Comparison of ENCODE assay signal across 20 cellular contexts in the genomic region with DNA sequence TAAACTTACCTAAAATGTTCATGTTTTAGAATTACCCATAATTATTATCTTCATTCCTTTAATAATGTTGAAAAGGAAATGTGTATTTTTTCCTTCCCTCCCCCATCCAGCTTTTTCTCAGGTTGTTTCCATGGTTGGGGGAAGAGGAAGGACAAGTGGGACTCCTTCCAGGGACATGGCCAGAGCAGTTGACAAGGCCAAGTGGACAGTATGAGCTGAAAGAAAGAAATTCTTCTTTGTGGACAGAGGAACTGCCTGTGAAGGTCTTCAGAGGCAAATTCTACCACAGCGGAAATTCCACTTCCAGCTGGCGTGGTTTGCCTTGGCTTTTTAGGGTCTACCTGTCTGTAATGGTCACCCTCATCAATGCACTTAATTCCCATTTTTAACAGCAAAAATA. TPM values are rescaled to one million over a fixed set of nuclear protein-coding genes. Genes with fewer than 3 reads are reported as not detected.
A peak's percentile ranks its signal among the peaks of the same experiment; 100 is the strongest.
DNase-seq lines count a peak whose midpoint lies in the region; ATAC-seq, FAIRE-seq and TF ChIP-seq lines count a peak whose summit lies in the region.
"Had no signal": no experiment of that assay in that cellular context is flagged by ENCODE, and none has a peak within 500 bp of the region (broad histone marks: within the 10 kb centered on the region; RNA-seq: fewer than 3 reads in every experiment).

No MANE protein-coding gene starts in this region.

- H3F3A ChIP-seq in GM23338 (replicated peaks; ENCODE audit: low read depth): no peaks in the 10 kb centered on the region

- TF ChIP-seq CTCF in GM23338 (conservative IDR thresholded peaks at IDR 0.05; ENCODE audit: low read depth in 2 of 2): no peak
- no peak for TF ChIP-seq CTCF in astrocyte (IDR thresholded peaks at IDR 0.05; ENCODE audit: insufficient read depth, low read depth, low read length)
- TF ChIP-seq CTCF in sigmoid colon (IDR thresholded peaks at IDR 0.05): no peak

- H3K4me1 Mint-ChIP-seq in GM23338 (peaks cover 11% of the 10 kb centered on the region), astrocyte (ENCODE audit: low read depth, unreplicated experiment) (peaks cover 22% of the 10 kb centered on the region)
- H3K4me1 Mint-ChIP-seq: CD14-positive monocyte; CD8-positive, alpha-beta memory T cell had no signal

- peaks cover 1% of the 10 kb centered on the region for H3K27me3 Mint-ChIP-seq in GM23338 (ENCODE audit: insufficient read depth, low read depth, poor library complexity)
- no peaks in the 10 kb centered on the region for H3K27me3 Mint-ChIP-seq in astrocyte (ENCODE audit: low read depth, unreplicated experiment)

- H3K4me3 Mint-ChIP-seq in GM23338 (no peak overlapping the region), astrocyte (ENCODE audit: unreplicated experiment) (no peak overlapping the region)
- H3K4me3 Mint-ChIP-seq: CD14-positive monocyte; CD4-positive, alpha-beta T cell; CD8-positive, alpha-beta memory T cell had no signal

- H3K36me3 ChIP-seq in GM23338 (ENCODE audit: insufficient read depth) (no peaks in the 10 kb centered on the region), astrocyte (ENCODE audit: insufficient read depth, low read length) (no peaks in the 10 kb centered on the region), sigmoid colon (no peaks in the 10 kb centered on the region)
- H3K36me3 ChIP-seq: BE2C had no signal

- H3K9me3 Mint-ChIP-seq in GM23338 (no peaks in the 10 kb centered on the region; the same call in 2 of the 3 replicates), astrocyte (ENCODE audit: unreplicated experiment) (no peaks in the 10 kb centered on the region)
- H3K9me3 Mint-ChIP-seq: CD4-positive, alpha-beta T cell had no signal

- H3K4me3 ChIP-seq in GM23338 (no peak overlapping the region), astrocyte (ENCODE audit: insufficient read depth, low read depth, low read length) (no peak overlapping the region), sigmoid colon (no peak overlapping the region)
- H3K4me3 ChIP-seq: BLaER1 treated with 17β-estradiol and CSF1 and Interleukin-3, amounts not matched to agents 10 nM and 100 nM had no signal

- TF ChIP-seq POLR2A in sigmoid colon (IDR thresholded peaks at IDR 0.05): no peak

- intact Hi-C loops in sigmoid colon (cut with DNase I): no loop called here

- H3K27ac ChIP-seq in GM23338 (ENCODE audit: low read depth) (no peak overlapping the region), astrocyte (ENCODE audit: low read depth, low read length) (no peak overlapping the region), sigmoid colon (no peak overlapping the region)
- H3K27ac ChIP-seq: BLaER1 treated with 17β-estradiol and CSF1 and Interleukin-3, amounts not matched to agents 10 nM and 100 nM had no signal

- H3K9me3 ChIP-seq in astrocyte (ENCODE audit: insufficient read depth, low read depth, low read length) (no peaks in the 10 kb centered on the region), sigmoid colon (no peaks in the 10 kb centered on the region)
- H3K9me3 ChIP-seq: BE2C had no signal

- WGBS in sigmoid colon, 2 donors: 94 to 95% methylated on average over 2 of the region's 2 CpGs

- H3K79me2 ChIP-seq in GM23338 (replicated peaks; ENCODE audit: insufficient read depth) (no peaks in the 10 kb centered on the region), astrocyte (ENCODE audit: insufficient read depth, low read length) (no peaks in the 10 kb centered on the region)

- peak; percentile 51 for DNase-seq in Ammon's horn (ENCODE audit: low spot score)
- no peak for DNase-seq in GM23338 (ENCODE audit: low spot score)
- DNase-seq in astrocyte (ENCODE audit: low read depth): no peak
- peak; percentile 20 for DNase-seq in sigmoid colon
- DNase-seq in AG20443 (ENCODE audit: low spot score): no peak
- DNase-seq in RKO (ENCODE audit: low spot score): no peak
- DNase-seq: BE2C; CD4-positive, alpha-beta T cell; CD8-positive, alpha-beta memory T cell; DMS53; DMS79 treated with DMSO at 0.1 percent for 48 hours; GF-D8; H7; HCEC 1CT had no signal

- no peaks in the 10 kb centered on the region for H3K36me3 Mint-ChIP-seq in GM23338 (ENCODE audit: low read depth)
- peaks cover 3% of the 10 kb centered on the region for H3K36me3 Mint-ChIP-seq in astrocyte (ENCODE audit: low read depth, unreplicated experiment)
- H3K36me3 Mint-ChIP-seq: CD8-positive, alpha-beta memory T cell had no signal

- H3K4me1 ChIP-seq in GM23338 (ENCODE audit: insufficient read depth) (0 out of 2 replicates have a peak, but pooled peaks cover 3% of the 10 kb centered on the region), astrocyte (ENCODE audit: insufficient read depth, low read length) (peaks cover under 1% of the 10 kb centered on the region), sigmoid colon (peaks cover 0 to 2% (median under 1%) of the 10 kb centered on the region in 4 donors)
- H3K4me1 ChIP-seq: BE2C had no signal

- H3K27ac Mint-ChIP-seq in GM23338: no peak overlapping the region
- H3K27ac Mint-ChIP-seq in astrocyte (ENCODE audit: unreplicated experiment): peak overlapping the region; percentile 20
- H3K27ac Mint-ChIP-seq: CD4-positive, alpha-beta T cell; CD8-positive, alpha-beta memory T cell had no signal

- H2AFZ ChIP-seq in GM23338: peak overlapping the region; percentile 2; the same call in 1 of the 2 replicates
- no peak overlapping the region for H2AFZ ChIP-seq in astrocyte (ENCODE audit: low read depth, low read length)

- FAIRE-seq in astrocyte (lab: Jason Lieb, UNC): no peak
- FAIRE-seq: D721Med, GM12891, GM18507, H1 had no signal

- ATAC-seq in GM23338: no peak

- H3K9ac ChIP-seq in astrocyte (ENCODE audit: low read length): no peak overlapping the region
- H3K9ac ChIP-seq: BLaER1 treated with 17β-estradiol and CSF1 and Interleukin-3, amounts not matched to agents 10 nM and 100 nM had no signal

- H4K20me1 ChIP-seq in GM23338 (replicated peaks; ENCODE audit: insufficient read depth) (no peaks in the 10 kb centered on the region), astrocyte (ENCODE audit: insufficient read depth, low read length) (no peaks in the 10 kb centered on the region)

- H3K4me2 ChIP-seq in GM23338: no peak overlapping the region
- no peak overlapping the region for H3K4me2 ChIP-seq in astrocyte (ENCODE audit: low read length)

- no peak for TF ChIP-seq EP300 in sigmoid colon (IDR thresholded peaks at IDR 0.05)

- 0 out of 2 replicates have a peak, but pooled peaks cover 6% of the 10 kb centered on the region for H3K9me2 ChIP-seq in GM23338 (ENCODE audit: insufficient read depth)

- H3K27me3 ChIP-seq in GM23338 (ENCODE audit: insufficient read depth) (no peaks in the 10 kb centered on the region), astrocyte (ENCODE audit: insufficient read depth, low read length) (no peaks in the 10 kb centered on the region), sigmoid colon (no peaks in the 10 kb centered on the region)
- H3K27me3 ChIP-seq: BE2C; BLaER1 treated with 17β-estradiol and CSF1 and Interleukin-3, amounts not matched to agents 10 nM and 100 nM had no signal

TF ChIP-seq in GM23338, 12 proteins besides CTCF, POLR2A, EP300 and RAD21 (continues in another document):
- no peak for TF ChIP-seq EZH2 (IDR thresholded peaks at IDR 0.05; ENCODE audit: low read depth, unreplicated experiment)
- TF ChIP-seq JUNB (IDR thresholded peaks at IDR 0.05; ENCODE audit: unreplicated experiment): no peak
- TF ChIP-seq EZH2phosphoT487 (IDR thresholded peaks at IDR 0.05; ENCODE audit: unreplicated experiment): no peak
- no peak for TF ChIP-seq ZNF331 (CRISPR knock-in tag; IDR thresholded peaks at IDR 0.05; ENCODE audit: low read depth)
- TF ChIP-seq, protein P1, sequence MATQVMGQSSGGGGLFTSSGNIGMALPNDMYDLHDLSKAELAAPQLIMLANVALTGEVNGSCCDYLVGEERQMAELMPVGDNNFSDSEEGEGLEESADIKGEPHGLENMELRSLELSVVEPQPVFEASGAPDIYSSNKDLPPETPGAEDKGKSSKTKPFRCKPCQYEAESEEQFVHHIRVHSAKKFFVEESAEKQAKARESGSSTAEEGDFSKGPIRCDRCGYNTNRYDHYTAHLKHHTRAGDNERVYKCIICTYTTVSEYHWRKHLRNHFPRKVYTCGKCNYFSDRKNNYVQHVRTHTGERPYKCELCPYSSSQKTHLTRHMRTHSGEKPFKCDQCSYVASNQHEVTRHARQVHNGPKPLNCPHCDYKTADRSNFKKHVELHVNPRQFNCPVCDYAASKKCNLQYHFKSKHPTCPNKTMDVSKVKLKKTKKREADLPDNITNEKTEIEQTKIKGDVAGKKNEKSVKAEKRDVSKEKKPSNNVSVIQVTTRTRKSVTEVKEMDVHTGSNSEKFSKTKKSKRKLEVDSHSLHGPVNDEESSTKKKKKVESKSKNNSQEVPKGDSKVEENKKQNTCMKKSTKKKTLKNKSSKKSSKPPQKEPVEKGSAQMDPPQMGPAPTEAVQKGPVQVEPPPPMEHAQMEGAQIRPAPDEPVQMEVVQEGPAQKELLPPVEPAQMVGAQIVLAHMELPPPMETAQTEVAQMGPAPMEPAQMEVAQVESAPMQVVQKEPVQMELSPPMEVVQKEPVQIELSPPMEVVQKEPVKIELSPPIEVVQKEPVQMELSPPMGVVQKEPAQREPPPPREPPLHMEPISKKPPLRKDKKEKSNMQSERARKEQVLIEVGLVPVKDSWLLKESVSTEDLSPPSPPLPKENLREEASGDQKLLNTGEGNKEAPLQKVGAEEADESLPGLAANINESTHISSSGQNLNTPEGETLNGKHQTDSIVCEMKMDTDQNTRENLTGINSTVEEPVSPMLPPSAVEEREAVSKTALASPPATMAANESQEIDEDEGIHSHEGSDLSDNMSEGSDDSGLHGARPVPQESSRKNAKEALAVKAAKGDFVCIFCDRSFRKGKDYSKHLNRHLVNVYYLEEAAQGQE (IDR thresholded peaks at IDR 0.05; ENCODE audit: unreplicated experiment): no peak
- TF ChIP-seq NANOG (IDR thresholded peaks at IDR 0.05; ENCODE audit: borderline replicate concordance): no peak
- TF ChIP-seq STAT1 (IDR thresholded peaks at IDR 0.05; ENCODE audit: unreplicated experiment): no peak
- TF ChIP-seq, protein P2, sequence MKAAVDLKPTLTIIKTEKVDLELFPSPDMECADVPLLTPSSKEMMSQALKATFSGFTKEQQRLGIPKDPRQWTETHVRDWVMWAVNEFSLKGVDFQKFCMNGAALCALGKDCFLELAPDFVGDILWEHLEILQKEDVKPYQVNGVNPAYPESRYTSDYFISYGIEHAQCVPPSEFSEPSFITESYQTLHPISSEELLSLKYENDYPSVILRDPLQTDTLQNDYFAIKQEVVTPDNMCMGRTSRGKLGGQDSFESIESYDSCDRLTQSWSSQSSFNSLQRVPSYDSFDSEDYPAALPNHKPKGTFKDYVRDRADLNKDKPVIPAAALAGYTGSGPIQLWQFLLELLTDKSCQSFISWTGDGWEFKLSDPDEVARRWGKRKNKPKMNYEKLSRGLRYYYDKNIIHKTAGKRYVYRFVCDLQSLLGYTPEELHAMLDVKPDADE (IDR thresholded peaks at IDR 0.05): no peak
- no peak for TF ChIP-seq ZNF114 (CRISPR knock-in tag; IDR thresholded peaks at IDR 0.05)
- TF ChIP-seq CREB1 (CRISPR knock-in tag; IDR thresholded peaks at IDR 0.05; ENCODE audit: low read depth): no peak

RNA-seq across cellular contexts. Expression of a gene that starts 33.8 kb away (rescaled TPM):
- total RNA-seq in GM23338 (2014; rRNA removed; shearing (Covaris generic)): 0.43 and 1.4 TPM in 2 replicates
- polyA plus RNA-seq in GM23338 (2016; fragmentation: Nextera tagmentation; extraction: Ambion mirVana): 0.08 and 0.35 TPM in 2 replicates
- 21.2 and 22.8 TPM in 2 replicates for total RNA-seq in astrocyte
- total RNA-seq in sigmoid colon: 10 to 100 TPM; 54.2 to 73.7 (median 57.8) TPM
- polyA plus RNA-seq in sigmoid colon: 10 to 100 TPM; 13.4 to 21.0 (median 16.7) TPM
- polyA plus RNA-seq: CD8-positive, alpha-beta memory T cell had no signal

Comparison
In these comparisons a context has a peak if more than half of its experiments do, and no peak if none do; other contexts are left out.
1. DNase-seq: peak in Ammon's horn (single experiment) and sigmoid colon (single experiment); none in GM23338 (single experiment), astrocyte (single experiment), AG20443 (single experiment) and RKO (single experiment).